Comparison of ENCODE assay signal across 9 cellular contexts in genomic region chr3:185823280-185824044, GRCh38. TPM values are rescaled to one million over a fixed set of nuclear protein-coding genes. Genes with fewer than 3 reads are reported as not detected.
DNase-seq lines count a peak whose midpoint lies in the region; ATAC-seq, FAIRE-seq and TF ChIP-seq lines count a peak whose summit lies in the region.
"Had no signal": no experiment of that assay in that cellular context is flagged by ENCODE, and none has a peak within 500 bp of the region (broad histone marks: within the 10 kb centered on the region; RNA-seq: fewer than 3 reads in every experiment).

No MANE protein-coding gene starts in this region.

- POLR2A ChIA-PET in GM12878 (lab: Charles Lee), result no interaction called here

- no peak overlapping the region for H2AFZ ChIP-seq in GM12878 (ENCODE audit: control insufficient read depth, low read depth, low read length)

- H3K9ac ChIP-seq in GM12878 (ENCODE audit: control insufficient read depth, insufficient read depth, low read length) (no peak overlapping the region), iPS-18a (ENCODE audit: low read length) (peak overlapping the region; percentile 93)

- DNase-seq in NCI-H2227 (lab: John Stamatoyannopoulos, UW; ENCODE audit: unreplicated experiment), result peak; percentile 39
- no peak for DNase-seq in NCI-H2227 treated with DMSO at 0.1 percent for 48 hours (lab: John Stamatoyannopoulos, UW)
- peak; percentile 53 for DNase-seq in OCI-M1 (lab: John Stamatoyannopoulos, UW)
- DNase-seq in GM12878 (ENCODE audit: low read depth, low spot score), result no peak
- peak; percentile 55 for DNase-seq in small intestine
- DNase-seq in NCI-H187 (lab: John Stamatoyannopoulos, UW), result no peak
- DNase-seq: DND-41 had no signal

- H3K27ac ChIP-seq in GM12878 (ENCODE audit: control insufficient read depth, insufficient read depth) (no peak overlapping the region), iPS-18a (ENCODE audit: low read length) (peak overlapping the region; percentile 87), small intestine (ENCODE audit: low read depth in 1 of 2, low read length in 1 of 2) (peak overlapping the region; percentile 80 to 90)

- intact Hi-C loops in GM12878 (cut with micrococcal nuclease; ENCODE audit: unreplicated experiment), result no loop called here

- peak; percentile 41; the same call in 2 of the 3 replicates for ATAC-seq in GM12878
- ATAC-seq in GM18519 (IDR thresholded peaks at IDR 0.05; ENCODE audit: low FRiP score, unreplicated experiment), result no peak

- CTCF ChIA-PET in GM12878 (lab: Yijun Ruan, JAX), result interaction anchor here (0.7 to 1.3 kb wide), 2 partner anchors 163 to 712 kb away, joined by 3 read pairs; no protein-coding TSS in a partner anchor

- no peaks in the 10 kb centered on the region for H3K9me3 ChIP-seq in GM12878 (replicated peaks; ENCODE audit: control insufficient read depth, insufficient read depth, low read length)
- no peaks in the 10 kb centered on the region for H3K9me3 ChIP-seq in iPS-18a (ENCODE audit: control insufficient read depth, low read depth, low read length)
- H3K9me3 ChIP-seq in small intestine (ENCODE audit: control insufficient read depth, low read depth), result no peaks in the 10 kb centered on the region

- TF ChIP-seq CTCF in GM12878 (IDR thresholded peaks at IDR 0.05 in 2 of 3, conservative IDR thresholded peaks at IDR 0.05 in 1 of 3; ENCODE audit: control insufficient read depth in 2 of 3, extremely low read depth in 1 of 3, insufficient read depth in 1 of 3, low read depth in 3 of 3, low read length in 3 of 3), result no peak

- H3K4me2 ChIP-seq in GM12878 (ENCODE audit: control insufficient read depth, insufficient read depth), result peak overlapping the region; percentile 15

- no peaks in the 10 kb centered on the region for H3K79me2 ChIP-seq in GM12878 (ENCODE audit: control insufficient read depth, insufficient read depth, low read length)

- WGBS in GM12878 (ENCODE audit: insufficient coverage, insufficient replicate concordance, low lambda C conversion rate, missing lambda C conversion rate), result 3% methylated on average over 52 of the region's 79 CpGs
- WGBS in small intestine, 3 donors, result 0 to 1% (median 1%) methylated on average over 45 to 79 of the region's 79 CpGs

- RAD21 ChIA-PET in GM12878 (lab: Charles Lee; ENCODE audit: unreplicated experiment), result no interaction called here

- H3K27me3 ChIP-seq in GM12878 (replicated peaks in 1 of 2; ENCODE audit: control insufficient read depth in 2 of 2, insufficient read depth in 2 of 2, low read length in 1 of 2) (peaks cover 8 to 17% of the 10 kb centered on the region in 2 experiments), iPS-18a (ENCODE audit: control insufficient read depth, insufficient read depth, low read length) (peaks cover 14% of the 10 kb centered on the region), small intestine (ENCODE audit: control insufficient read depth in 2 of 2, insufficient read depth in 2 of 2, low read length in 2 of 2) (no peaks in the 10 kb centered on the region)

- no peaks in the 10 kb centered on the region for H3K36me3 ChIP-seq in GM12878 (ENCODE audit: control insufficient read depth in 2 of 2, insufficient read depth in 2 of 2, low read length in 1 of 2)
- H3K36me3 ChIP-seq in iPS-18a (ENCODE audit: control insufficient read depth, low read depth, low read length), result no peaks in the 10 kb centered on the region
- H3K36me3 ChIP-seq in small intestine (ENCODE audit: control insufficient read depth in 2 of 2, insufficient read depth in 2 of 2, low read length in 2 of 2), result no peaks in the 10 kb centered on the region

- H3K4me3 ChIP-seq in GM12878, result peak overlapping the region; percentile 47; the same call in 1 of the 2 replicates
- H3K4me3 ChIP-seq in iPS-18a (ENCODE audit: low read length), result peak overlapping the region; percentile 87
- peak overlapping the region; percentile 76 to 97 for H3K4me3 ChIP-seq in small intestine (ENCODE audit: low read depth in 1 of 2, low read length in 2 of 2)

- SMC1A ChIA-PET in GM12878 (lab: Charles Lee; ENCODE audit: uncharacterized antibody, unreplicated experiment), result interaction anchor here (0.6 to 1.4 kb wide), 2 partner anchors 12 to 876 kb away, joined by 3 to 4 read pairs; no protein-coding TSS in a partner anchor

- FAIRE-seq in GM12878 (lab: Jason Lieb, UNC) (no peak), small intestine (lab: Jason Lieb, UNC) (no peak)

- no peak for TF ChIP-seq POLR2A in GM12878 (IDR thresholded peaks at IDR 0.05; ENCODE audit: low read depth, low read length)

- no peaks in the 10 kb centered on the region for H3K4me1 ChIP-seq in GM12878 (ENCODE audit: control insufficient read depth, insufficient read depth, low read length)
- peaks cover 38% of the 10 kb centered on the region for H3K4me1 ChIP-seq in iPS-18a (ENCODE audit: control insufficient read depth, low read depth, low read length)
- no peaks in the 10 kb centered on the region for H3K4me1 ChIP-seq in small intestine (ENCODE audit: control insufficient read depth in 2 of 2, insufficient read depth in 1 of 2, low read depth in 1 of 2, low read length in 1 of 2)

- TF ChIP-seq EP300 in GM12878 (IDR thresholded peaks at IDR 0.05; ENCODE audit: borderline replicate concordance in 1 of 2, control insufficient read depth in 1 of 2, low read depth in 2 of 2, low read length in 2 of 2), result no peak

- BruUV-seq in GM12878 (replicated peaks; lab: Mats Ljungman, UMichigan), result no TSS peak

- no peaks in the 10 kb centered on the region for H4K20me1 ChIP-seq in GM12878 (ENCODE audit: control insufficient read depth, insufficient read depth)

- in situ Hi-C loops in GM12878 (cut with MboI), result no loop called here

- TF ChIP-seq RAD21 in GM12878 (IDR thresholded peaks at IDR 0.05; ENCODE audit: insufficient read depth, low read depth, low read length), result no peak

TF ChIP-seq in GM12878, 131 proteins besides CTCF, POLR2A, EP300 and RAD21:
- TF ChIP-seq SUZ12 (IDR thresholded peaks at IDR 0.05; ENCODE audit: unreplicated experiment), result peak; percentile 90
- TF ChIP-seq MTA3 (IDR thresholded peaks at IDR 0.05; ENCODE audit: borderline replicate concordance, low read length), result no peak

RNA-seq across cellular contexts. Expression of gene IGF2BP2, which starts 1.4 kb away (rescaled TPM):
- 0.10 and 0.91 TPM in 2 replicates for total RNA-seq in GM12878 (2013; cell fraction: nucleolus; rRNA removed)
- total RNA-seq in GM12878 (2014; rRNA removed) (not detected in 2 replicates), GM12878 (2014; rRNA removed; fragmentation: Illumina TruSeq; extraction: Trizol) (not detected in 2 replicates), GM12878 (2021) (0.21 and 0.72 TPM in 2 replicates)
- not detected for polyA plus RNA-seq in GM12878 (2011; ENCODE audit: low read depth)
- polyA plus RNA-seq in GM12878 (2011; rRNA removed) (not detected in 2 replicates), GM12878 (2014; fragmentation: Illumina TruSeq; extraction: Trizol) (not detected in 2 replicates), GM12878 (2014; fragmentation: Nextera tagmentation; extraction: Ambion mirVana) (not detected), GM12878 (2014; rRNA removed) (not detected in 2 replicates), GM12878 (2016; fragmentation: Nextera tagmentation; extraction: Ambion mirVana) (under 1 TPM in 1 of 2 experiments, not detected in 1; 0.25 TPM), small intestine (10 to 100 TPM; 12.1 to 30.2 (median 15.7) TPM)
- not detected in 2 replicates for polyA plus RNA-seq in GM12878 (2011; cell fraction: cytosol; rRNA removed)
- not detected in 2 replicates for polyA plus RNA-seq in GM12878 (2011; cell fraction: nucleus; rRNA removed)
- polyA plus RNA-seq in GM12878 (2012), result 0.20 TPM in 1 of 2 replicates, not detected in the other
- polyA minus RNA-seq in GM12878 (2011; rRNA and poly(A)+ RNA removed), result not detected in 2 replicates
- polyA minus RNA-seq in GM12878 (2011; cell fraction: cytosol; rRNA and poly(A)+ RNA removed), result not detected in 2 replicates
- not detected in 2 replicates for polyA minus RNA-seq in GM12878 (2011; cell fraction: nucleus; rRNA and poly(A)+ RNA removed)

Comparison
In these comparisons a context has a peak if more than half of its experiments do, and no peak if none do; other contexts are left out.
1. DNase-seq: peak in NCI-H2227 (single experiment), OCI-M1 (single experiment) and small intestine (single experiment); none in NCI-H2227 treated with DMSO at 0.1 percent for 48 hours (single experiment), GM12878 (single experiment) and NCI-H187 (0 of 2).
2. RNA of gene IGF2BP2, which starts 1.4 kb away (polyA plus RNA-seq): 12.1 to 30.2 TPM in small intestine; 0.20 to 0.25 TPM in GM12878; every median in the first group is over 10 times any median in the second.
3. Peak in every context shown above with its lines, with median percentiles within 50 percentile points of each other: H3K4me3 ChIP-seq.